Comparison of ENCODE assay signal across 22 cellular contexts in genomic region chr3:116473602-116474001, GRCh38. TPM values are rescaled to one million over a fixed set of nuclear protein-coding genes. Genes with fewer than 3 reads are reported as not detected.
A peak's percentile ranks its signal among the peaks of the same experiment; 100 is the strongest.
DNase-seq lines count a peak whose midpoint lies in the region; TF ChIP-seq lines count a peak whose summit lies in the region.
"Had no signal": no experiment of that assay in that cellular context is flagged by ENCODE, and none has a peak within 500 bp of the region (broad histone marks: within the 10 kb centered on the region; RNA-seq: fewer than 3 reads in every experiment).

No MANE protein-coding gene starts in this region.

- no peaks in the 10 kb centered on the region for H3K4me1 ChIP-seq in breast epithelium
- H3K4me1 ChIP-seq: HAP-1, heart left ventricle, pancreas had no signal

- peaks cover 13% of the 10 kb centered on the region for H3K4me1 Mint-ChIP-seq in endothelial cell (ENCODE audit: unreplicated experiment)
- H3K4me1 Mint-ChIP-seq: IgD-negative memory B cell, natural killer cell had no signal

- intact Hi-C loops in breast epithelium (cut with DNase I; ENCODE audit: low total_unique reads): no loop called here

- DNase-seq in COLO829 (ENCODE audit: low spot score) (peak; percentile 42), HT1080 (ENCODE audit: low read depth) (peak; percentile 39), fibroblast of peridontal ligament (ENCODE audit: extremely low read depth) (peak; percentile 2), non-pigmented ciliary epithelial cell (ENCODE audit: low read depth) (peak; percentile 14), endothelial cell (ENCODE audit: low spot score) (no peak), breast epithelium (ENCODE audit: low spot score in 2 of 2) (no peak), A172 (ENCODE audit: low spot score) (no peak)
- DNase-seq: activated CD4-positive, alpha-beta T cell treated with anti-CD3 and anti-CD28 coated beads, Interleukin-2, amount 50 U/mL, for 1 hour; activated effector memory CD4-positive, alpha-beta T cell treated with anti-CD3 and anti-CD28 coated beads, Interleukin-2, amount 50 U/mL, for 16 hours; adrenal gland; caudate nucleus; heart left ventricle; natural killer cell; pancreas; Right ventricle myocardium superior; stimulated activated naive CD4-positive, alpha-beta T cell treated with Interleukin-2 at 50 U/mL for 16 hours; T-helper 1 cell; tibial artery had no signal

- no peak overlapping the region for H3K27ac ChIP-seq in breast epithelium
- H3K27ac ChIP-seq: adrenal gland, C4-2B, heart left ventricle, pancreas, tibial artery had no signal

- H3K9me3 ChIP-seq in breast epithelium: peaks cover under 1 to 5% of the 10 kb centered on the region in 2 donors
- H3K9me3 ChIP-seq: adrenal gland, HAP-1, pancreas had no signal

- TF ChIP-seq POLR2A in breast epithelium (IDR thresholded peaks at IDR 0.05): no peak

- TF ChIP-seq CTCF in endothelial cell (IDR thresholded peaks at IDR 0.05; ENCODE audit: unreplicated experiment) (no peak), breast epithelium (IDR thresholded peaks at IDR 0.05) (no peak)

- no peaks in the 10 kb centered on the region for H3K36me3 Mint-ChIP-seq in endothelial cell (ENCODE audit: low read depth, unreplicated experiment)
- H3K36me3 Mint-ChIP-seq: IgD-negative memory B cell had no signal

- no peaks in the 10 kb centered on the region for H3K27me3 ChIP-seq in breast epithelium
- H3K27me3 ChIP-seq: adrenal gland, heart left ventricle, tibial artery had no signal

- H3K36me3 ChIP-seq in breast epithelium: no peaks in the 10 kb centered on the region
- H3K36me3 ChIP-seq: adrenal gland, HAP-1, heart left ventricle, pancreas, tibial artery had no signal

- no peak overlapping the region for H3K4me3 Mint-ChIP-seq in endothelial cell (ENCODE audit: unreplicated experiment)
- H3K4me3 Mint-ChIP-seq: IgD-negative memory B cell, natural killer cell had no signal

- no peaks in the 10 kb centered on the region for H3K27me3 Mint-ChIP-seq in endothelial cell (ENCODE audit: unreplicated experiment)
- H3K27me3 Mint-ChIP-seq: IgD-negative memory B cell had no signal

- no peaks in the 10 kb centered on the region for H3K9me3 Mint-ChIP-seq in endothelial cell (ENCODE audit: unreplicated experiment)

- no peak overlapping the region for H3K4me3 ChIP-seq in breast epithelium
- H3K4me3 ChIP-seq: adrenal gland, HAP-1, heart left ventricle, pancreas, tibial artery had no signal

- no peak overlapping the region for H3K27ac Mint-ChIP-seq in endothelial cell (ENCODE audit: unreplicated experiment)
- H3K27ac Mint-ChIP-seq: IgD-negative memory B cell, natural killer cell had no signal

RNA-seq across cellular contexts. Expression of gene LSAMP, which starts 28.3 kb away (rescaled TPM):
- total RNA-seq in HT1080 (2014; rRNA removed; shearing (Covaris generic)): 0.21 TPM in 1 of 2 replicates, not detected in the other
- 0.14 TPM in 1 of 2 replicates, not detected in the other for polyA plus RNA-seq in HT1080 (2015; cell fraction: cytosol; rRNA removed)
- 0.07 and 0.56 TPM in 2 replicates for polyA plus RNA-seq in HT1080 (2015; cell fraction: nucleus; rRNA removed)
- total RNA-seq in endothelial cell (ENCODE audit: unreplicated experiment): 6.1 TPM
- total RNA-seq in breast epithelium: 1 to 10 TPM; 1.6 to 3.8 (median 3.5) TPM
- 0.10 and 0.26 TPM in 2 replicates for total RNA-seq in A172 (2014; rRNA removed; shearing (Covaris generic))
- total RNA-seq: MCF 10A, natural killer cell had no signal

Comparison
In these comparisons a context has a peak if more than half of its experiments do, and no peak if none do; other contexts are left out.
1. DNase-seq: peak in COLO829 (single experiment), HT1080 (single experiment), fibroblast of peridontal ligament (single experiment) and non-pigmented ciliary epithelial cell (single experiment); none in endothelial cell (single experiment), breast epithelium (0 of 2) and A172 (single experiment).